Comparison of ENCODE assay signal across 16 cellular contexts in the genomic region with DNA sequence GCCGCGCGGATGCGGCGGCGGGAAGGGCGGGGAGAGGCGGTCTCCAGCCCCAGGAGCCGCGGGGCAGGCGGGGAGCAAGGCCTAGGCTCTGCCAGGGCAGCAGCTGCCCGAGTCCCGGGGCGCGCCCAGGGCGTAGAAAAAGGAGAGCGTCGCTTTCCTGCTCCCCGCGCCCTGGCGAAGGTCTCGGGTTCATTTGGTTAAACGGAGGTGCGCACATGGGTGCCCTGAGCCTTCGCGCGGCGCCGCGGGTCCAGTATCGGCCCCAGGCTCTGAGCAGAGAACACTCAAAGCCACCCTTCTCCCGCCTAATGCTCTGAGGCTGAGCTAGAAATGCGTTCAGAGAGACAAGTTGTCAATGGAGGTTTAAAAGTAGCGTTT. TPM values are rescaled to one million over a fixed set of nuclear protein-coding genes. Genes with fewer than 3 reads are reported as not detected.
DNase-seq lines count a peak whose midpoint lies in the region; ATAC-seq and TF ChIP-seq lines count a peak whose summit lies in the region.
"Had no signal": no experiment of that assay in that cellular context is flagged by ENCODE, and none has a peak within 500 bp of the region (broad histone marks: within the 10 kb centered on the region; RNA-seq: fewer than 3 reads in every experiment).

No MANE protein-coding gene starts in this region.

- peaks cover 61% of the 10 kb centered on the region for H3K27me3 ChIP-seq in GM23338 (ENCODE audit: insufficient read depth)
- H3K27me3 ChIP-seq in iPS-18a (ENCODE audit: control insufficient read depth, insufficient read depth, low read length), result peaks cover 72% of the 10 kb centered on the region
- H3K27me3 ChIP-seq in psoas muscle (ENCODE audit: insufficient read depth in 3 of 3, low read length in 2 of 3), result peaks cover 12 to 41% (median 18%) of the 10 kb centered on the region in 3 donors
- H3K27me3 ChIP-seq: SJCRH30 had no signal

- H3K4me1 Mint-ChIP-seq in GM23338 (no peaks in the 10 kb centered on the region), brain (peaks cover 27% of the 10 kb centered on the region)
- H3K4me1 Mint-ChIP-seq: activated CD8-positive, alpha-beta memory T cell treated with anti-CD3 and anti-CD28 coated beads, Interleukin-2, amount 10 ng/mL, durations not matched to agents 7 days and 5 days; activated naive CD4-positive, alpha-beta T cell treated with anti-CD3 and anti-CD28 coated beads, Interleukin-2, amount 50 U/mL, for 24 hours had no signal

- H3K4me3 ChIP-seq in GM23338 (peak overlapping the region; percentile 39; the same call in 1 of the 2 replicates), iPS-18a (ENCODE audit: low read length) (peak overlapping the region; percentile 40), psoas muscle (peak overlapping the region; percentile 39)
- H3K4me3 ChIP-seq: colonic mucosa, SJCRH30 had no signal

- H3K36me3 ChIP-seq in GM23338 (ENCODE audit: insufficient read depth), result no peaks in the 10 kb centered on the region
- no peaks in the 10 kb centered on the region for H3K36me3 ChIP-seq in iPS-18a (ENCODE audit: control insufficient read depth, low read depth, low read length)
- H3K36me3 ChIP-seq in psoas muscle (ENCODE audit: insufficient read depth in 1 of 2, low read depth in 1 of 2), result no peaks in the 10 kb centered on the region
- H3K36me3 ChIP-seq: colonic mucosa, SJCRH30 had no signal

- WGBS in psoas muscle, 3 donors, result 1 to 2% (median 1%) methylated on average over 30 to 34 of the region's 34 CpGs

- H3F3A ChIP-seq in GM23338 (replicated peaks; ENCODE audit: low read depth), result no peaks in the 10 kb centered on the region

- DNase-seq in GM23338 (ENCODE audit: low spot score) (peak; percentile 1), psoas muscle (no peak), foreskin melanocyte (no peak), medulla oblongata (ENCODE audit: extremely low spot score) (no peak), HEK293T (ENCODE audit: extremely low spot score) (no peak)
- DNase-seq: activated CD8-positive, alpha-beta memory T cell treated with anti-CD3 and anti-CD28 coated beads, Interleukin-2, amount 10 ng/mL, durations not matched to agents 7 days and 5 days; AML-193; colonic mucosa; HCEC 1CT; SJCRH30 had no signal

- no peak overlapping the region for H3K9ac ChIP-seq in iPS-18a (ENCODE audit: low read length)

- CTCF ChIA-PET in HEK293T (lab: Yijun Ruan, JAX), result no interaction called here

- H3K9me2 ChIP-seq in GM23338 (ENCODE audit: insufficient read depth), result no peaks in the 10 kb centered on the region; the same call in 1 of the 2 replicates

- H3K27me3 Mint-ChIP-seq in GM23338 (ENCODE audit: insufficient read depth, low read depth, poor library complexity), result peaks cover 1% of the 10 kb centered on the region
- H3K27me3 Mint-ChIP-seq in brain, result peaks cover 89% of the 10 kb centered on the region

- POLR2A ChIA-PET in HEK293T (lab: Yijun Ruan, JAX), result no interaction called here

- H3K4me1 ChIP-seq in GM23338 (ENCODE audit: insufficient read depth) (no peaks in the 10 kb centered on the region), iPS-18a (ENCODE audit: control insufficient read depth, low read depth, low read length) (no peaks in the 10 kb centered on the region), psoas muscle (no peaks in the 10 kb centered on the region)
- H3K4me1 ChIP-seq: colonic mucosa, SJCRH30 had no signal

- H4K20me1 ChIP-seq in GM23338 (replicated peaks; ENCODE audit: insufficient read depth), result no peaks in the 10 kb centered on the region

- H3K79me2 ChIP-seq in GM23338 (replicated peaks; ENCODE audit: insufficient read depth), result no peaks in the 10 kb centered on the region

- peak overlapping the region; percentile 51; the same call in 1 of the 2 replicates for H3K4me2 ChIP-seq in GM23338

- H3K9me3 Mint-ChIP-seq in GM23338 (peaks cover 54% of the 10 kb centered on the region), brain (peaks cover 18 to 80% (median 26%) of the 10 kb centered on the region in 5 experiments)
- H3K9me3 Mint-ChIP-seq: activated naive CD4-positive, alpha-beta T cell treated with anti-CD3 and anti-CD28 coated beads, Interleukin-2, amount 50 U/mL, for 24 hours; natural killer cell treated with Interleukin-12 subunit alpha and Interleukin-12 subunit beta and Interleukin-15 and Interleukin-18, amount 100 ng/mL, for 72 hours had no signal

- H3K36me3 Mint-ChIP-seq in GM23338 (ENCODE audit: low read depth) (peaks cover 45% of the 10 kb centered on the region), brain (peaks cover 3% of the 10 kb centered on the region)
- H3K36me3 Mint-ChIP-seq: activated CD8-positive, alpha-beta memory T cell treated with anti-CD3 and anti-CD28 coated beads, Interleukin-2, amount 10 ng/mL, durations not matched to agents 7 days and 5 days; activated naive CD4-positive, alpha-beta T cell treated with anti-CD3 and anti-CD28 coated beads, Interleukin-2, amount 50 U/mL, for 24 hours; natural killer cell treated with Interleukin-12 subunit alpha and Interleukin-12 subunit beta and Interleukin-15 and Interleukin-18, amount 100 ng/mL, for 72 hours had no signal

- H3K9me3 ChIP-seq in iPS-18a (ENCODE audit: control insufficient read depth, low read depth, low read length) (peaks cover 25% of the 10 kb centered on the region), psoas muscle (no peaks in the 10 kb centered on the region)
- H3K9me3 ChIP-seq: colonic mucosa, SJCRH30 had no signal

- H3K27ac Mint-ChIP-seq in GM23338 (no peak overlapping the region), brain (peak overlapping the region in 3 of 5 experiments; percentile 78 to 88 (median 81))
- H3K27ac Mint-ChIP-seq: activated CD8-positive, alpha-beta memory T cell treated with anti-CD3 and anti-CD28 coated beads, Interleukin-2, amount 10 ng/mL, durations not matched to agents 7 days and 5 days; activated naive CD4-positive, alpha-beta T cell treated with anti-CD3 and anti-CD28 coated beads, Interleukin-2, amount 50 U/mL, for 24 hours; natural killer cell treated with Interleukin-12 subunit alpha and Interleukin-12 subunit beta and Interleukin-15 and Interleukin-18, amount 100 ng/mL, for 72 hours had no signal

- intact Hi-C loops in psoas muscle (cut with DNase I), result no loop called here

- ATAC-seq in GM23338 (no peak), psoas muscle (no peak), HG02884 (IDR thresholded peaks at IDR 0.05; ENCODE audit: unreplicated experiment) (no peak)
- ATAC-seq: activated CD8-positive, alpha-beta memory T cell treated with anti-CD3 and anti-CD28 coated beads, Interleukin-2, amount 10 ng/mL, durations not matched to agents 7 days and 5 days; HepG2; natural killer cell treated with Interleukin-12 subunit alpha and Interleukin-12 subunit beta and Interleukin-15 and Interleukin-18, amount 100 ng/mL, for 72 hours had no signal

- 0 out of 2 replicates have a peak overlapping the region, but pooled peaks have one; percentile 56 for H2AFZ ChIP-seq in GM23338

- H3K27ac ChIP-seq in GM23338 (ENCODE audit: low read depth), result no peak overlapping the region
- no peak overlapping the region for H3K27ac ChIP-seq in iPS-18a (ENCODE audit: low read length)
- no peak overlapping the region for H3K27ac ChIP-seq in psoas muscle
- H3K27ac ChIP-seq: colonic mucosa, SJCRH30 had no signal

- TF ChIP-seq CTCF in GM23338 (conservative IDR thresholded peaks at IDR 0.05; ENCODE audit: low read depth in 2 of 2) (no peak), brain (conservative IDR thresholded peaks at IDR 0.05) (no peak), psoas muscle (IDR thresholded peaks at IDR 0.05) (no peak)

- H3K4me3 Mint-ChIP-seq in GM23338, result no peak overlapping the region
- H3K4me3 Mint-ChIP-seq in brain, result peak overlapping the region in 3 of 5 experiments; percentile 87 to 89 (median 87)
- H3K4me3 Mint-ChIP-seq: activated CD8-positive, alpha-beta memory T cell treated with anti-CD3 and anti-CD28 coated beads, Interleukin-2, amount 10 ng/mL, durations not matched to agents 7 days and 5 days; activated naive CD4-positive, alpha-beta T cell treated with anti-CD3 and anti-CD28 coated beads, Interleukin-2, amount 50 U/mL, for 24 hours; natural killer cell treated with Interleukin-12 subunit alpha and Interleukin-12 subunit beta and Interleukin-15 and Interleukin-18, amount 100 ng/mL, for 72 hours had no signal

TF ChIP-seq in GM23338, 12 proteins besides CTCF, POLR2A, EP300 and RAD21 (continues in another document):
- no peak for TF ChIP-seq JUNB (IDR thresholded peaks at IDR 0.05; ENCODE audit: unreplicated experiment)
- TF ChIP-seq EZH2 (IDR thresholded peaks at IDR 0.05; ENCODE audit: low read depth, unreplicated experiment), result no peak

TF ChIP-seq in HEK293T, 16 proteins besides CTCF, POLR2A, EP300 and RAD21:
- TF ChIP-seq TARDBP (IDR thresholded peaks at IDR 0.05), result no peak
- TF ChIP-seq, protein P1, sequence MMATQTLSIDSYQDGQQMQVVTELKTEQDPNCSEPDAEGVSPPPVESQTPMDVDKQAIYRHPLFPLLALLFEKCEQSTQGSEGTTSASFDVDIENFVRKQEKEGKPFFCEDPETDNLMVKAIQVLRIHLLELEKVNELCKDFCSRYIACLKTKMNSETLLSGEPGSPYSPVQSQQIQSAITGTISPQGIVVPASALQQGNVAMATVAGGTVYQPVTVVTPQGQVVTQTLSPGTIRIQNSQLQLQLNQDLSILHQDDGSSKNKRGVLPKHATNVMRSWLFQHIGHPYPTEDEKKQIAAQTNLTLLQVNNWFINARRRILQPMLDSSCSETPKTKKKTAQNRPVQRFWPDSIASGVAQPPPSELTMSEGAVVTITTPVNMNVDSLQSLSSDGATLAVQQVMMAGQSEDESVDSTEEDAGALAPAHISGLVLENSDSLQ (IDR thresholded peaks at IDR 0.05), result no peak
- no peak for TF ChIP-seq FOXK2 (IDR thresholded peaks at IDR 0.05)
- TF ChIP-seq SP1 (IDR thresholded peaks at IDR 0.05), result no peak
- TF ChIP-seq ELF4 (IDR thresholded peaks at IDR 0.05), result no peak
- no peak for TF ChIP-seq FOXM1 (IDR thresholded peaks at IDR 0.05; ENCODE audit: borderline replicate concordance)
- TF ChIP-seq L3MBTL2 (conservative IDR thresholded peaks at IDR 0.05), result no peak
- no peak for TF ChIP-seq CTBP1 (IDR thresholded peaks at IDR 0.05; ENCODE audit: borderline replicate concordance)
- TF ChIP-seq FOXA1 (IDR thresholded peaks at IDR 0.05), result no peak
- TF ChIP-seq SUZ12 (IDR thresholded peaks at IDR 0.05), result no peak
- no peak for TF ChIP-seq ARNT (IDR thresholded peaks at IDR 0.05)

RNA-seq across cellular contexts. Expression of a gene that starts 1.4 kb away (rescaled TPM):
- 0.04 TPM in 1 of 2 replicates, not detected in the other for total RNA-seq in GM23338 (2014; rRNA removed; shearing (Covaris generic))
- polyA plus RNA-seq in GM23338 (2016; fragmentation: Nextera tagmentation; extraction: Ambion mirVana) (not detected in 2 replicates), brain (ENCODE audit: insufficient read depth, low read depth, low replicate concordance) (3.0 TPM), psoas muscle (under 1 TPM; 0.46 to 0.68 (median 0.47) TPM)
- total RNA-seq in psoas muscle, result under 1 TPM; 0.16 to 0.77 (median 0.51) TPM
- total RNA-seq: activated CD8-positive, alpha-beta memory T cell treated with anti-CD3 and anti-CD28 coated beads, Interleukin-2, amount 10 ng/mL, durations not matched to agents 7 days and 5 days; HepG2; SJCRH30 had no signal
- polyA plus RNA-seq: HepG2 had no signal
